12 cellular contexts compared by ENCODE assay signal in genomic region chr2:176813526-176814179, GRCh38.
"Had no signal": no experiment of that assay in that cellular context is flagged by ENCODE, and none has a peak within 500 bp of the region (broad histone marks: within the 10 kb centered on the region; RNA-seq: fewer than 3 reads in every experiment).

No MANE protein-coding gene starts in this region.

- DNase-seq: activated CD4-positive, alpha-beta memory T cell treated with anti-CD3 and anti-CD28 coated beads for 36 hours; activated gamma-delta T cell; activated naive CD8-positive, alpha-beta T cell treated with anti-CD3 and anti-CD28 coated beads for 36 hours; activated T-cell treated with anti-CD3 and anti-CD28 coated beads, Interleukin-2, amount 50 U/mL, for 48 hours; dorsolateral prefrontal cortex; islet precursor cell; nephron progenitor cell; stimulated activated CD4-positive, alpha-beta T cell treated with anti-CD3 and anti-CD28 coated beads, Interleukin-4, amount 100 ng/mL, for 1 hour; stimulated activated CD8-positive, alpha-beta memory T cell treated with anti-CD3 and anti-CD28 coated beads, Interleukin-4, amount 100 ng/mL, for 48 hours; stimulated activated naive CD8-positive, alpha-beta T cell treated with anti-CD3 and anti-CD28 coated beads, Interleukin-15, Interleukin-2, amounts not matched to agents 100 U/mL and 50 U/mL, for 24 hours; T-helper 9 cell; upper lobe of left lung had no signal
